In genomic region chr12:131204416-131205311, GRCh38 we compare ENCODE assay signal across 3 cellular contexts.
TF ChIP-seq lines count a peak whose summit lies in the region.

No MANE protein-coding gene starts in this region.

TF ChIP-seq in SK-N-SH, 30 proteins besides CTCF, POLR2A, EP300 and RAD21 (continued from another document):
- no peak for TF ChIP-seq REST (IDR thresholded peaks at IDR 0.05; ENCODE audit: low read depth, low read length)

TF ChIP-seq in SK-N-SH treated with all-trans-retinoic acid at 6 μM for 48 hours, 23 proteins besides CTCF, POLR2A, EP300 and RAD21 (continued from another document):
- no peak for TF ChIP-seq PATZ1 (CRISPR knock-in tag; IDR thresholded peaks at IDR 0.05; ENCODE audit: borderline replicate concordance)

TF ChIP-seq in GM23338, 12 proteins besides CTCF, POLR2A, EP300 and RAD21 (continued from another document):
- TF ChIP-seq ZNF462 (CRISPR knock-in tag; IDR thresholded peaks at IDR 0.05) (no peak), POLR2AphosphoS5 (IDR thresholded peaks at IDR 0.05; ENCODE audit: low read depth) (no peak), REST (IDR thresholded peaks at IDR 0.05; ENCODE audit: unreplicated experiment) (no peak), CREB1 (CRISPR knock-in tag; IDR thresholded peaks at IDR 0.05; ENCODE audit: low read depth) (no peak), ETS1 (IDR thresholded peaks at IDR 0.05) (no peak), ZNF331 (CRISPR knock-in tag; IDR thresholded peaks at IDR 0.05; ENCODE audit: low read depth) (no peak), NANOG (IDR thresholded peaks at IDR 0.05; ENCODE audit: borderline replicate concordance) (no peak), EZH2phosphoT487 (IDR thresholded peaks at IDR 0.05; ENCODE audit: unreplicated experiment) (no peak)
